ENCODE assay signal across 8 cellular contexts in genomic region chr10:101353692-101354583, GRCh38. TPM values are rescaled to one million over a fixed set of nuclear protein-coding genes. Genes with fewer than 3 reads are reported as not detected.
DNase-seq lines count a peak whose midpoint lies in the region; TF ChIP-seq lines count a peak whose summit lies in the region.

TSS of gene BTRC (plus strand) at chr10:101354165. CDS start at chr10:101354181, 16 bp downstream.

- peaks cover 20% of the 10 kb centered on the region for H3K79me2 ChIP-seq in DOHH2 (ENCODE audit: control insufficient read depth, low read length)
- peaks cover 46% of the 10 kb centered on the region for H3K79me2 ChIP-seq in GM23248 (ENCODE audit: insufficient read depth)

- H3F3A ChIP-seq in DOHH2 (ENCODE audit: control insufficient read depth, insufficient read depth) (no peaks in the 10 kb centered on the region), GM23248 (ENCODE audit: insufficient read depth) (peaks cover 11% of the 10 kb centered on the region; the same call in 1 of the 2 replicates)

- H3K36me3 ChIP-seq in DOHH2 (ENCODE audit: control insufficient read depth, low read length) (peaks cover 3% of the 10 kb centered on the region; the same call in 1 of the 2 replicates), GM23248 (ENCODE audit: low read depth) (no peaks in the 10 kb centered on the region), esophagus squamous epithelium (no peaks in the 10 kb centered on the region)

- H3K9me3 ChIP-seq in DOHH2 (ENCODE audit: control insufficient read depth, insufficient read depth, low read length) (no peaks in the 10 kb centered on the region), GM23248 (ENCODE audit: low read depth) (no peaks in the 10 kb centered on the region), esophagus squamous epithelium (no peaks in the 10 kb centered on the region)

- H3K9ac ChIP-seq in GM23248 = peak within 1 kb of the TSS; percentile 92

- H3K9me3 Mint-ChIP-seq in activated T-helper 1 cell treated with anti-CD3 and anti-CD28 coated beads, Interleukin-12 subunit alpha, Interleukin-12 subunit beta, Interleukin-2, Interleukin-4 antibody, amounts not matched to agents 30 ng/mL and 10 ng/mL and 1 ng/mL, durations not matched to agents 14 hours and 24 hours and 36 hours = no peaks in the 10 kb centered on the region

- peak; percentile 99 for DNase-seq in GM23248
- DNase-seq in Kasumi-1 (lab: John Stamatoyannopoulos, UW) = peak; percentile 99 to 100
- peak; percentile 98 for DNase-seq in RPMI7951 (ENCODE audit: low read depth)
- DNase-seq in activated T-helper 1 cell treated with anti-CD3 and anti-CD28 coated beads, Interleukin-12 subunit alpha, Interleukin-12 subunit beta, Interleukin-2, Interleukin-4 antibody, amounts not matched to agents 30 ng/mL and 10 ng/mL and 1 ng/mL, durations not matched to agents 14 hours and 24 hours and 36 hours (ENCODE audit: low spot score) = peak; percentile 96
- peak; percentile 86 for DNase-seq in esophagus squamous epithelium (lab: John Stamatoyannopoulos, UW)
- peak; percentile 100 for DNase-seq in myocyte (ENCODE audit: low read depth)
- peak; percentile 90 to 94 for DNase-seq in stimulated activated CD8-positive, alpha-beta memory T cell treated with anti-CD3 and anti-CD28 coated beads, Interleukin-7, amount 100 ng/mL, for 48 hours (ENCODE audit: extremely low read depth in 1 of 2, low read depth in 1 of 2)

- H3K4me3 Mint-ChIP-seq in activated T-helper 1 cell treated with anti-CD3 and anti-CD28 coated beads, Interleukin-12 subunit alpha, Interleukin-12 subunit beta, Interleukin-2, Interleukin-4 antibody, amounts not matched to agents 30 ng/mL and 10 ng/mL and 1 ng/mL, durations not matched to agents 14 hours and 24 hours and 36 hours = peak within 1 kb of the TSS; percentile 96

- peak within 1 kb of the TSS; percentile 99 for H2AFZ ChIP-seq in GM23248

- peak; percentile 35 for TF ChIP-seq CTCF in DOHH2 (IDR thresholded peaks at IDR 0.05; ENCODE audit: low read depth, low read length, poor library complexity, severe bottlenecking)
- TF ChIP-seq CTCF in esophagus squamous epithelium (IDR thresholded peaks at IDR 0.05) = no peak

- peaks cover 16% of the 10 kb centered on the region for H3K27me3 Mint-ChIP-seq in activated T-helper 1 cell treated with anti-CD3 and anti-CD28 coated beads, Interleukin-12 subunit alpha, Interleukin-12 subunit beta, Interleukin-2, Interleukin-4 antibody, amounts not matched to agents 30 ng/mL and 10 ng/mL and 1 ng/mL, durations not matched to agents 14 hours and 24 hours and 36 hours (ENCODE audit: insufficient read depth)

- peak within 1 kb of the TSS; percentile 83 for H3K4me2 ChIP-seq in DOHH2 (ENCODE audit: low read length)
- H3K4me2 ChIP-seq in GM23248 (ENCODE audit: unreplicated experiment) = peak within 1 kb of the TSS; percentile 90

- intact Hi-C loops in activated T-helper 1 cell treated with anti-CD3 and anti-CD28 coated beads, Interleukin-12 subunit alpha, Interleukin-12 subunit beta, Interleukin-2, Interleukin-4 antibody, amounts not matched to agents 30 ng/mL and 10 ng/mL and 1 ng/mL, durations not matched to agents 14 hours and 24 hours and 36 hours (cut with micrococcal nuclease) = loop anchor here (1.0 to 10.0 kb wide), 15 partner anchors 13 to 1838 kb away; partner anchors contain the start of genes CNNM2, DPCD, FBXW4 and NPM3
- intact Hi-C loops in esophagus squamous epithelium (cut with DNase I) = no loop called here

- H3K4me3 ChIP-seq in DOHH2 (ENCODE audit: low read length) (peak within 1 kb of the TSS; percentile 90), GM23248 (peak within 1 kb of the TSS; percentile 86), esophagus squamous epithelium (peak within 1 kb of the TSS; percentile 71 to 90 (median 79))

- no peaks in the 10 kb centered on the region for H3K9me2 ChIP-seq in DOHH2 (replicated peaks; ENCODE audit: control insufficient read depth, low read length)
- no peaks in the 10 kb centered on the region for H3K9me2 ChIP-seq in GM23248 (ENCODE audit: insufficient read depth)

- H4K20me1 ChIP-seq in DOHH2 (ENCODE audit: control insufficient read depth, insufficient read depth, low read depth, low read length) = no peaks in the 10 kb centered on the region
- 0 out of 2 replicates have a peak, but pooled peaks cover 6% of the 10 kb centered on the region for H4K20me1 ChIP-seq in GM23248 (ENCODE audit: insufficient read depth)

- in situ Hi-C loops in GM23248 (cut with MboI) = no loop called here

- H3K4me1 Mint-ChIP-seq in activated T-helper 1 cell treated with anti-CD3 and anti-CD28 coated beads, Interleukin-12 subunit alpha, Interleukin-12 subunit beta, Interleukin-2, Interleukin-4 antibody, amounts not matched to agents 30 ng/mL and 10 ng/mL and 1 ng/mL, durations not matched to agents 14 hours and 24 hours and 36 hours (ENCODE audit: low read depth) = peaks cover 33% of the 10 kb centered on the region

- H3K27ac ChIP-seq in DOHH2 (ENCODE audit: low read depth, low read length) (peak within 1 kb of the TSS; percentile 14; the same call in 1 of the 2 replicates), GM23248 (peak within 1 kb of the TSS; percentile 79), esophagus squamous epithelium (peak within 1 kb of the TSS; percentile 84 to 91 (median 88))

- TF ChIP-seq POLR2A in esophagus squamous epithelium (IDR thresholded peaks at IDR 0.05) = peak in 3 of 4 donors; percentile 53 to 78 (median 56)

- H3K27me3 ChIP-seq in DOHH2 (ENCODE audit: control insufficient read depth, low read length) = peaks cover 4% of the 10 kb centered on the region
- peaks cover under 1% of the 10 kb centered on the region; the same call in 1 of the 2 replicates for H3K27me3 ChIP-seq in GM23248 (replicated peaks; ENCODE audit: insufficient read depth)
- no peaks in the 10 kb centered on the region for H3K27me3 ChIP-seq in esophagus squamous epithelium

- H3K27ac Mint-ChIP-seq in activated T-helper 1 cell treated with anti-CD3 and anti-CD28 coated beads, Interleukin-12 subunit alpha, Interleukin-12 subunit beta, Interleukin-2, Interleukin-4 antibody, amounts not matched to agents 30 ng/mL and 10 ng/mL and 1 ng/mL, durations not matched to agents 14 hours and 24 hours and 36 hours = peak within 1 kb of the TSS; percentile 98

- WGBS in GM23248 (ENCODE audit: low coverage in 1 of 2, low lambda C conversion rate in 2 of 2, missing lambda C conversion rate in 2 of 2), 2 experiments = 1 to 2% methylated on average over 56 to 70 of the region's 70 CpGs
- 1% methylated on average over 23 to 38 of the region's 70 CpGs for WGBS in esophagus squamous epithelium, 2 donors

- H3K4me1 ChIP-seq in DOHH2 (ENCODE audit: control insufficient read depth, low read length) (peaks cover 13% of the 10 kb centered on the region), GM23248 (ENCODE audit: insufficient read depth) (peaks cover 15% of the 10 kb centered on the region; the same call in 1 of the 2 replicates), esophagus squamous epithelium (peaks cover 0 to 24% (median 7%) of the 10 kb centered on the region in 3 donors)

- peaks cover 6% of the 10 kb centered on the region for H3K36me3 Mint-ChIP-seq in activated T-helper 1 cell treated with anti-CD3 and anti-CD28 coated beads, Interleukin-12 subunit alpha, Interleukin-12 subunit beta, Interleukin-2, Interleukin-4 antibody, amounts not matched to agents 30 ng/mL and 10 ng/mL and 1 ng/mL, durations not matched to agents 14 hours and 24 hours and 36 hours (ENCODE audit: low read depth)

RNA-seq across cellular contexts. Expression of gene BTRC, which starts in this region (rescaled TPM):
- 8.4 and 10.5 TPM in 2 replicates for total RNA-seq in GM23248 (2014; rRNA removed; shearing (Covaris generic))
- 11.0 and 11.4 TPM in 2 replicates for polyA plus RNA-seq in GM23248 (2016; fragmentation: Nextera tagmentation; extraction: Ambion mirVana)
- total RNA-seq in RPMI7951 (2014; rRNA removed; shearing (Covaris generic)) = 7.1 and 7.9 TPM in 2 replicates
- total RNA-seq in activated T-helper 1 cell treated with anti-CD3 and anti-CD28 coated beads, Interleukin-12 subunit alpha, Interleukin-12 subunit beta, Interleukin-2, Interleukin-4 antibody, amounts not matched to agents 30 ng/mL and 10 ng/mL and 1 ng/mL, durations not matched to agents 14 hours and 24 hours and 36 hours = 19.7 and 22.2 TPM in 2 replicates
- total RNA-seq in esophagus squamous epithelium (10 to 100 TPM in 2 of 4 donors, 1 to 10 TPM in 2; 8.0 to 15.1 (median 10.4) TPM), myocyte (12.3 and 16.7 TPM in 2 replicates)
- 9.6 TPM for polyA plus RNA-seq in myocyte (2012)

Comparison
In these comparisons a context has a peak if more than half of its experiments do, and no peak if none do; other contexts are left out.
1. Peak in every context shown above with its lines: DNase-seq, H3K4me3 ChIP-seq and H3K27ac ChIP-seq.
2. H3K27ac ChIP-seq: peak in every context shown above with its lines; median percentile 88 in esophagus squamous epithelium; 79 in GM23248; 14 in DOHH2.